ENCODE assay signal across 8 cellular contexts in the genomic region with DNA sequence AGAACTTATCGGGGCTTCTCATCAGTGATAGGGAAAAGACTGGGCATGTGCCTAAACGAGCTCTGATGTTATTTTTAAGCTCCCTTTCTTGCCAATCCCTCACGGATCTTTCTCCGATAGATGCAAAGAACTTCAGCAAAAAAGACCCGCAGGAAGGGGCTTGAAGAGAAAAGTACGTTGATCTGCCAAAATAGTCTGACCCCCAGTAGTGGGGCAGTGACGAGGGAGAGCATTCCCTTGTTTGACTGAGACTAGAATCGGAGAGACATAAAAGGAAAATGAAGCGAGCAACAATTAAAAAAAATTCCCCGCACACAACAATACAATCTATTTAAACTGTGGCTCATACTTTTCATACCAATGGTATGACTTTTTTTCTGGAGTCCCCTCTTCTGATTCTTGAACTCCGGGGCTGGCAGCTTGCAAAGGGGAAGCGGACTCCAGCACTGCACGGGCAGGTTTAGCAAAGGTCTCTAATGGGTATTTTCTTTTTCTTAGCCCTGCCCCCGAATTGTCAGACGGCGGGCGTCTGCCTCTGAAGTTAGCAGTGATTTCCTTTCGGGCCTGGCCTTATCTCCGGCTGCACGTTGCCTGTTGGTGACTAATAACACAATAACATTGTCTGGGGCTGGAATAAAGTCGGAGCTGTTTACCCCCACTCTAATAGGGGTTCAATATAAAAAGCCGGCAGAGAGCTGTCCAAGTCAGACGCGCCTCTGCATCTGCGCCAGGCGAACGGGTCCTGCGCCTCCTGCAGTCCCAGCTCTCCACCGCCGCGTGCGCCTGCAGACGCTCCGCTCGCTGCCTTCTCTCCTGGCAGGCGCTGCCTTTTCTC. TPM values are rescaled to one million over a fixed set of nuclear protein-coding genes. Genes with fewer than 3 reads are reported as not detected.
A peak's percentile ranks its signal among the peaks of the same experiment; 100 is the strongest.
DNase-seq lines count a peak whose midpoint lies in the region; ATAC-seq and TF ChIP-seq lines count a peak whose summit lies in the region.

A gene (plus strand): TSS at position 707 of the 835 bp plus-strand sequence. CDS start 269 bp downstream, outside the sequence.

- H3K27ac Mint-ChIP-seq in activated CD8-positive, alpha-beta T cell treated with anti-CD3 and anti-CD28 coated beads, Interleukin-2, amount 10 ng/mL, durations not matched to agents 7 days and 5 days = no peak within 1 kb of the TSS

- ATAC-seq in GM18520 (IDR thresholded peaks at IDR 0.05; ENCODE audit: unreplicated experiment) (peak; percentile 57), HG03025 (IDR thresholded peaks at IDR 0.05; ENCODE audit: low FRiP score, unreplicated experiment) (peak; percentile 77)
- peak; percentile 93 for ATAC-seq in activated CD8-positive, alpha-beta T cell treated with anti-CD3 and anti-CD28 coated beads, Interleukin-2, amount 10 ng/mL, durations not matched to agents 7 days and 5 days

- DNase-seq in AG08396 (ENCODE audit: low spot score) = peak; percentile 81
- peak; percentile 16 for DNase-seq in NCI-H446 treated with DMSO at 0.1 percent for 48 hours (lab: John Stamatoyannopoulos, UW)
- DNase-seq in activated CD8-positive, alpha-beta T cell treated with anti-CD3 and anti-CD28 coated beads, Interleukin-2, amount 10 ng/mL, durations not matched to agents 7 days and 5 days = peak; percentile 65
- peak; percentile 88 for DNase-seq in epithelial cell of esophagus (ENCODE audit: low read depth)
- peak; percentile 60 for DNase-seq in midbrain (lab: John Stamatoyannopoulos, UW)
- DNase-seq in stimulated activated CD8-positive, alpha-beta memory T cell treated with anti-CD3 and anti-CD28 coated beads, Interleukin-4, amount 100 ng/mL, for 24 hours (ENCODE audit: low read depth) = peak; percentile 37

- CTCF ChIA-PET in activated CD8-positive, alpha-beta T cell treated with anti-CD3 and anti-CD28 coated beads, Interleukin-2, amount 10 ng/mL, durations not matched to agents 7 days and 5 days (lab: Charles Lee) = interaction anchor here (0.7 to 3.8 kb wide), 48 partner anchors 8 to 1048 kb away, joined by 3 to 42 read pairs (median 4); no protein-coding TSS in a partner anchor

- no peaks in the 10 kb centered on the region for H3K9me3 Mint-ChIP-seq in activated CD8-positive, alpha-beta T cell treated with anti-CD3 and anti-CD28 coated beads, Interleukin-2, amount 10 ng/mL, durations not matched to agents 7 days and 5 days (ENCODE audit: insufficient read depth)

- peak; percentile 56 for TF ChIP-seq CTCF in epithelial cell of esophagus (IDR thresholded peaks at IDR 0.05; ENCODE audit: insufficient read depth, low read depth, low read length, missing control alignments)

- H3K27me3 Mint-ChIP-seq in activated CD8-positive, alpha-beta T cell treated with anti-CD3 and anti-CD28 coated beads, Interleukin-2, amount 10 ng/mL, durations not matched to agents 7 days and 5 days (ENCODE audit: low read depth) = peaks cover 37% of the 10 kb centered on the region

- POLR2A ChIA-PET in activated CD8-positive, alpha-beta T cell treated with anti-CD3 and anti-CD28 coated beads, Interleukin-2, amount 10 ng/mL, durations not matched to agents 7 days and 5 days (lab: Charles Lee) = interaction anchor here (1.5 kb wide), 1 partner anchor 634 kb away, joined by 4 read pairs; no protein-coding TSS in a partner anchor

- no peaks in the 10 kb centered on the region for H3K36me3 Mint-ChIP-seq in activated CD8-positive, alpha-beta T cell treated with anti-CD3 and anti-CD28 coated beads, Interleukin-2, amount 10 ng/mL, durations not matched to agents 7 days and 5 days (ENCODE audit: low read depth)

- peak within 1 kb of the TSS; percentile 80 for H3K4me3 ChIP-seq in epithelial cell of esophagus (ENCODE audit: low read length)

- peaks cover 15% of the 10 kb centered on the region for H3K4me1 Mint-ChIP-seq in activated CD8-positive, alpha-beta T cell treated with anti-CD3 and anti-CD28 coated beads, Interleukin-2, amount 10 ng/mL, durations not matched to agents 7 days and 5 days (ENCODE audit: low read depth)

- peak within 1 kb of the TSS; percentile 72 for H3K4me3 Mint-ChIP-seq in activated CD8-positive, alpha-beta T cell treated with anti-CD3 and anti-CD28 coated beads, Interleukin-2, amount 10 ng/mL, durations not matched to agents 7 days and 5 days

RNA-seq across cellular contexts. Expression of the gene that starts here (rescaled TPM):
- not detected for total RNA-seq in activated CD8-positive, alpha-beta T cell treated with anti-CD3 and anti-CD28 coated beads, Interleukin-2, amount 10 ng/mL, durations not matched to agents 7 days and 5 days

Comparison
In these comparisons a context has a peak if more than half of its experiments do, and no peak if none do; other contexts are left out.
1. Peak in every context shown above with its lines: DNase-seq, ATAC-seq and H3K4me3 ChIP-seq.
2. Peak in DNase-seq and ATAC-seq in activated CD8-positive, alpha-beta T cell treated with anti-CD3 and anti-CD28 coated beads, Interleukin-2, amount 10 ng/mL, durations not matched to agents 7 days and 5 days; RNA of the gene not detected or under 1 TPM.
3. DNase-seq: peak in every context shown above with its lines; median percentile 88 in epithelial cell of esophagus; 81 in AG08396; 65 in activated CD8-positive, alpha-beta T cell treated with anti-CD3 and anti-CD28 coated beads, Interleukin-2, amount 10 ng/mL, durations not matched to agents 7 days and 5 days; 60 in midbrain; 37 in stimulated activated CD8-positive, alpha-beta memory T cell treated with anti-CD3 and anti-CD28 coated beads, Interleukin-4, amount 100 ng/mL, for 24 hours; 16 in NCI-H446 treated with DMSO at 0.1 percent for 48 hours.